1 cellular context compared by ENCODE assay signal in the genomic region with DNA sequence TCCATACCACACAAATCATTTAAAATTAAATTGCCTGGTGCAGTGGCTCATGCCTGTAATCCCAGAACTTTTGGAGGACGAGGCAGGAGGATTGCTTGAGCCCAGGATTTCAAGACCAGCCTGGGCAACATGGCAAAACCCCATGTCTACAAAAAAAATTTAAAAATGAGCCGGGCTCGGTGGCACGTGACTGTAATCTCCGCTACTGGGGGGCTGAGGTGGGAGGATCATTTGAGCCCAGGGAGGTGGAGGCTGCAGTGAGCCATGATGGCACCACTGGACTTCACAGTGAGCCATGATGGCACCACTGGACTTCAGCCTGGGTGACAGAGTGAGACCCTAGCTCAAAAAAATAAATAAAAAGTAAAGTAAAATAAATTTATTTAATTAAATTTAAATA.
TF ChIP-seq lines count a peak whose summit lies in the region.

No MANE protein-coding gene starts in this region.

TF ChIP-seq in GM12878, 131 proteins besides CTCF, POLR2A, EP300 and RAD21:
- TF ChIP-seq BHLHE40 (IDR thresholded peaks at IDR 0.05; ENCODE audit: borderline replicate concordance in 1 of 2, low read depth in 2 of 2, low read length in 1 of 2) (peak; percentile 46 to 90; a peak in 2 of 4 replicates), YY1 (IDR thresholded peaks at IDR 0.05; ENCODE audit: low read depth, low read length) (peak; percentile 41; the same call in 1 of the 2 replicates), ZBTB40 (IDR thresholded peaks at IDR 0.05; ENCODE audit: borderline replicate concordance) (0 out of 2 replicates have a peak, but pooled peaks have one; percentile 5), MTA2 (IDR thresholded peaks at IDR 0.05; ENCODE audit: low read depth) (no peak), RAD51 (IDR thresholded peaks at IDR 0.05) (peak; percentile 89), ATF3 (IDR thresholded peaks at IDR 0.05; ENCODE audit: borderline replicate concordance, extremely low read depth, low read depth, low read length) (no peak)
